In the genomic region with DNA sequence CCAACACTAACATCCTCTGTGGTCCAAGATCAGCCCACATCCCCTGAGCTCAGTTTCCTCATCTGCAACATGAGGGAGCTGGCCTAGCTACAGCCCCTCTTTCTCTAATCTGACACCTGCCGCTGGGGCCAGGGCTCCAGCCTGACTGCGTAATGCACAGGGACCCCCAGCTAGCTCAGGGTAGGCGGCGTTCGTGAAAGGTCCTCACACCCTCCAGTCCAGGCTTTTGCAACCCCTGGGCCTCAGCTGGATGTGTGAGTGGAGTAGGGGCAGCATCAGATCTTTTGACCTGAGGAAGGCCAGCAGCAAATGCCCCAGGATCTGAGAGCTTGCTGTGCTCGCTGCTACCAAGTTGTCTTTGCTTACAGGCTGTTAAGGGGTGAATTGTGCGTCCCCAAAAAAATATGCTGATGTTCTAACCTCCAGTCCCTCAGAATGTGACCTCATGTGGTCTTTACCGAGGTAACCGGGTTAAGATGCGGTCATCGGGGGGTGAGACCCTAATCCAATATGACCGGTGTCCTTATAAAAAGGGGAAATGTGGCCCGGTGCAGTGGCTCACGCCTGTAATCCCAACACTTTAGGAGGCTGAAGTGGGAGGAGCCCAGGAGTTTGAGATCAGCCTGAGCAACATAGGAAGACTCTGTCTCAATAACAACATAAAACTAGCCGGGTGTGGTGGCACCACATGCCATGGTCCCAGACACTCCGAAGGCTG, we compare ENCODE assay signal across 19 cellular contexts. TPM values are rescaled to one million over a fixed set of nuclear protein-coding genes. Genes with fewer than 3 reads are reported as not detected.
DNase-seq lines count a peak whose midpoint lies in the region; ATAC-seq and TF ChIP-seq lines count a peak whose summit lies in the region.
"Had no signal": no experiment of that assay in that cellular context is flagged by ENCODE, and none has a peak within 500 bp of the region (broad histone marks: within the 10 kb centered on the region; RNA-seq: fewer than 3 reads in every experiment).

No MANE protein-coding gene starts in this region.

- H4K91ac ChIP-seq in neuronal stem cell (ENCODE audit: low read depth, low read length, poor library complexity), result no peak overlapping the region

- H2BK5ac ChIP-seq in neuronal stem cell (ENCODE audit: low read length), result no peak overlapping the region

- H3K79me1 ChIP-seq in neuronal stem cell (ENCODE audit: low read depth, low read length), result no peaks in the 10 kb centered on the region

- peak overlapping the region; percentile 32 for H2BK120ac ChIP-seq in neuronal stem cell (ENCODE audit: low read depth, low read length)

- H2AFZ ChIP-seq in neuronal stem cell (ENCODE audit: low read length), result peak overlapping the region; percentile 68

- no peak for TF ChIP-seq CTCF in WERI-Rb-1 (IDR thresholded peaks at IDR 0.05; ENCODE audit: low read depth, low read length)

- H4K8ac ChIP-seq in neuronal stem cell (ENCODE audit: low read depth, low read length), result no peak overlapping the region

- H2AK5ac ChIP-seq in neuronal stem cell (ENCODE audit: low read depth, low read length), result peak overlapping the region; percentile 47

- H3K14ac ChIP-seq in neuronal stem cell (ENCODE audit: low read length), result no peak overlapping the region

- no peak overlapping the region for H3K4me3 ChIP-seq in NT2/D1 (ENCODE audit: insufficient read length, low read depth)
- H3K4me3 ChIP-seq in WERI-Rb-1 (ENCODE audit: low read depth, low read length), result no peak overlapping the region
- H3K4me3 ChIP-seq in neuronal stem cell (ENCODE audit: low read length in 2 of 2), result no peak overlapping the region
- H3K4me3 ChIP-seq: breast epithelium, MG63, transverse colon had no signal

- H3K23ac ChIP-seq in neuronal stem cell (ENCODE audit: low read depth, low read length, poor library complexity), result no peak overlapping the region

- H3K4me2 ChIP-seq in neuronal stem cell (ENCODE audit: insufficient read depth, low read length, poor library complexity, severe bottlenecking), result no peak overlapping the region
- H3K4me2 ChIP-seq: SK-N-SH had no signal

- peak overlapping the region; percentile 50 for H2BK12ac ChIP-seq in neuronal stem cell (ENCODE audit: low read length)

- H2BK15ac ChIP-seq in neuronal stem cell (ENCODE audit: low read length), result no peak overlapping the region

- H3K9ac ChIP-seq in NT2/D1 (ENCODE audit: insufficient read length, low read depth), result peak overlapping the region; percentile 29
- no peak overlapping the region for H3K9ac ChIP-seq in neuronal stem cell (ENCODE audit: low read depth, low read length, poor library complexity)
- H3K9ac ChIP-seq: SK-N-SH had no signal

- no peak overlapping the region for H3K18ac ChIP-seq in neuronal stem cell (ENCODE audit: low read length)

- no peak overlapping the region for H3K4ac ChIP-seq in neuronal stem cell (ENCODE audit: low read length)

- H3K27me3 ChIP-seq in NT2/D1 (ENCODE audit: insufficient read depth, insufficient read length), result no peaks in the 10 kb centered on the region
- no peaks in the 10 kb centered on the region for H3K27me3 ChIP-seq in WERI-Rb-1 (ENCODE audit: insufficient read depth, low read depth, severe bottlenecking)
- no peaks in the 10 kb centered on the region for H3K27me3 ChIP-seq in neuronal stem cell (ENCODE audit: control insufficient read depth in 3 of 3, insufficient read depth in 3 of 3, low read depth in 1 of 3, low read length in 3 of 3)
- H3K27me3 ChIP-seq: breast epithelium, transverse colon had no signal

- H3K36me3 ChIP-seq in NT2/D1 (ENCODE audit: insufficient read depth, insufficient read length, low read length), result no peaks in the 10 kb centered on the region
- H3K36me3 ChIP-seq in WERI-Rb-1, result no peaks in the 10 kb centered on the region
- H3K36me3 ChIP-seq in neuronal stem cell (replicated peaks in 1 of 2; ENCODE audit: control insufficient read depth in 2 of 2, insufficient read depth in 2 of 2, low read length in 2 of 2), result no peaks in the 10 kb centered on the region
- H3K36me3 ChIP-seq: breast epithelium, MG63, transverse colon had no signal

- no peak for ATAC-seq in GM21367 (IDR thresholded peaks at IDR 0.05; ENCODE audit: unreplicated experiment)

- H3K9me3 ChIP-seq in NT2/D1 (ENCODE audit: insufficient read depth, low read length) (no peaks in the 10 kb centered on the region), WERI-Rb-1 (ENCODE audit: severe bottlenecking) (no peaks in the 10 kb centered on the region), neuronal stem cell (replicated peaks in 1 of 2; ENCODE audit: control insufficient read depth in 2 of 2, insufficient read depth in 1 of 2, low read depth in 1 of 2, low read length in 2 of 2) (no peaks in the 10 kb centered on the region)
- H3K9me3 ChIP-seq: breast epithelium, MG63, SK-N-SH, transverse colon had no signal

- no CpG with 5 or more reads among the region's 16 CpGs for WGBS in neuronal stem cell (ENCODE audit: extremely low coverage in 2 of 2, insufficient read length in 2 of 2, insufficient replicate concordance in 1 of 2), 2 donors

- H3K27ac ChIP-seq in WERI-Rb-1 (no peak overlapping the region), neuronal stem cell (replicated peaks; ENCODE audit: low read length) (no peak overlapping the region)
- H3K27ac ChIP-seq: breast epithelium, transverse colon had no signal

- no peak for DNase-seq in NT2/D1 (ENCODE audit: low read depth, low spot score)
- DNase-seq in WERI-Rb-1, result peak; percentile 57
- no peak for DNase-seq in neuronal stem cell (ENCODE audit: low spot score)
- DNase-seq in NCI-H345 treated with DMSO at 0.1 percent for 48 hours (lab: John Stamatoyannopoulos, UW; ENCODE audit: unreplicated experiment), result no peak
- no peak for DNase-seq in NCI-H748 (lab: John Stamatoyannopoulos, UW; ENCODE audit: unreplicated experiment)
- DNase-seq: activated CD8-positive, alpha-beta memory T cell treated with anti-CD3 and anti-CD28 coated beads, Interleukin-2, amount 50 U/mL, for 48 hours; CD4-positive, alpha-beta memory T cell; HCEC 1CT; MG63; naive B cell; NCI-H1417 treated with DMSO at 0.1 percent for 48 hours; NCI-H524; RPMI8226; SK-N-SH; stimulated activated CD4-positive, alpha-beta T cell treated with anti-CD3 and anti-CD28 coated beads, Interleukin-15, amount 100 ng/mL, for 24 hours; stimulated activated CD8-positive, alpha-beta memory T cell treated with anti-CD3 and anti-CD28 coated beads, Interleukin-4, amount 100 ng/mL, for 48 hours; transverse colon had no signal

- H3K4me1 ChIP-seq in NT2/D1 (ENCODE audit: insufficient read depth, insufficient read length) (peaks cover 3% of the 10 kb centered on the region), neuronal stem cell (ENCODE audit: control insufficient read depth in 2 of 2, insufficient read depth in 1 of 2, low read depth in 1 of 2, low read length in 2 of 2) (peaks cover 3 to 6% of the 10 kb centered on the region in 2 donors)
- H3K4me1 ChIP-seq: breast epithelium had no signal

RNA-seq across cellular contexts. Expression of a gene that starts 47.8 kb away (rescaled TPM):
- 4.2 TPM for polyA plus RNA-seq in neuronal stem cell (2013, experiment 1 of 2)
- polyA plus RNA-seq in neuronal stem cell (2013, experiment 2 of 2), result 4.1 TPM
- polyA plus RNA-seq: CD4-positive, alpha-beta memory T cell had no signal

RNA-seq across cellular contexts. Expression of a gene that starts 56.6 kb away (rescaled TPM):
- polyA plus RNA-seq in neuronal stem cell (2013, experiment 1 of 2), result 108 TPM
- 114 TPM for polyA plus RNA-seq in neuronal stem cell (2013, experiment 2 of 2)
